In genomic region chr7:101165075-101165957, GRCh38 we compare ENCODE assay signal across 8 cellular contexts. TPM values are rescaled to one million over a fixed set of nuclear protein-coding genes. Genes with fewer than 3 reads are reported as not detected.
DNase-seq lines count a peak whose midpoint lies in the region; ATAC-seq and TF ChIP-seq lines count a peak whose summit lies in the region.

TSS of gene VGF (minus strand) at chr7:101165569. CDS start at chr7:101164843, 726 bp downstream.

- H3K4me3 Mint-ChIP-seq in CD8-positive, alpha-beta memory T cell = peak within 1 kb of the TSS; percentile 52 to 88 (median 74)

- POLR2A ChIA-PET in CD8-positive, alpha-beta memory T cell (lab: Charles Lee) = interaction anchor here (0.5 to 1.2 kb wide), 5 partner anchors 9 to 80 kb away, joined by 3 to 7 read pairs (median 4); partner anchors contain the start of gene FIS1
- POLR2A ChIA-PET in PC-3 (lab: Charles Lee; ENCODE audit: unreplicated experiment) = interaction anchor here (0.7 kb wide), 1 partner anchor 35 kb away, joined by 6 read pairs; no protein-coding TSS in a partner anchor

- no peaks in the 10 kb centered on the region for H3F3A ChIP-seq in PC-3 (ENCODE audit: low read length, unreplicated experiment)

- H3K36me3 Mint-ChIP-seq in CD8-positive, alpha-beta memory T cell = peaks cover 0 to under 1% (median 0%) of the 10 kb centered on the region in 3 donors

- peak within 1 kb of the TSS in 7 of 8 donors; percentile 2 to 88 (median 65) for H3K27ac Mint-ChIP-seq in CD8-positive, alpha-beta memory T cell

- DNase-seq in CD8-positive, alpha-beta memory T cell = peak; percentile 87 to 94 (median 90)
- DNase-seq in Jurkat, Clone E6-1 (ENCODE audit: low read depth, low spot score) = peak; percentile 87
- peak; percentile 89 for DNase-seq in PC-3
- peak; percentile 86 for DNase-seq in activated T-cell treated with anti-CD3 and anti-CD28 coated beads for 24 hours (ENCODE audit: low read depth)
- peak; percentile 66 for DNase-seq in epithelial cell of prostate (ENCODE audit: low read depth, low spot score)
- peak; percentile 94 for DNase-seq in myocyte (ENCODE audit: low read depth)
- peak; percentile 77 to 83 for DNase-seq in stimulated activated CD8-positive, alpha-beta memory T cell treated with anti-CD3 and anti-CD28 coated beads, Interleukin-7, amount 100 ng/mL, for 1 hour (ENCODE audit: low read depth in 2 of 2)

- no peak for TF ChIP-seq CTCF in PC-3 (conservative IDR thresholded peaks at IDR 0.05; ENCODE audit: low read depth, low read length)

- H3K36me3 ChIP-seq in CD8-positive, alpha-beta memory T cell (ENCODE audit: insufficient read depth, low read length) = no peaks in the 10 kb centered on the region
- H3K36me3 ChIP-seq in PC-3 (ENCODE audit: low read depth, low read length) = no peaks in the 10 kb centered on the region

- no TSS peak for BruUV-seq in PC-3 (replicated peaks; lab: Mats Ljungman, UMichigan)

- peaks cover 35 to 60% (median 41%) of the 10 kb centered on the region in 3 donors for H3K4me1 Mint-ChIP-seq in CD8-positive, alpha-beta memory T cell

- H2AFZ ChIP-seq in PC-3 (ENCODE audit: low read length) = no peak within 1 kb of the TSS

- H4K20me1 ChIP-seq in PC-3 (ENCODE audit: low read length) = no peaks in the 10 kb centered on the region

- H3K9me3 ChIP-seq in CD8-positive, alpha-beta memory T cell (ENCODE audit: low read length) = no peaks in the 10 kb centered on the region
- no peaks in the 10 kb centered on the region for H3K9me3 ChIP-seq in PC-3 (ENCODE audit: low read length)

- ATAC-seq in GM21528 (IDR thresholded peaks at IDR 0.05; ENCODE audit: low FRiP score, unreplicated experiment) (peak; percentile 60), PC-3 (peak; percentile 24)

- H3K9me3 Mint-ChIP-seq in CD8-positive, alpha-beta memory T cell = peaks cover 0 to 4% (median 0%) of the 10 kb centered on the region in 5 donors

- no peak within 1 kb of the TSS for H3K9ac ChIP-seq in PC-3 (ENCODE audit: low read length)

- peaks cover 63% of the 10 kb centered on the region in 2 donors for H3K27me3 Mint-ChIP-seq in CD8-positive, alpha-beta memory T cell

- peaks cover 68% of the 10 kb centered on the region for H3K27me3 ChIP-seq in CD8-positive, alpha-beta memory T cell (ENCODE audit: insufficient read depth, low read length, poor library complexity, severe bottlenecking)
- H3K27me3 ChIP-seq in PC-3 (ENCODE audit: low read length) = peaks cover 33% of the 10 kb centered on the region

- CTCF ChIA-PET in CD8-positive, alpha-beta memory T cell (lab: Charles Lee) = interaction anchor here (0.7 to 2.7 kb wide), 5 partner anchors 10 to 78 kb away, joined by 3 to 23 read pairs (median 3); partner anchors contain the start of gene ZNHIT1
- CTCF ChIA-PET in PC-3 (lab: Charles Lee) = interaction anchor here (0.7 kb wide), 1 partner anchor 126 kb away, joined by 5 read pairs; no protein-coding TSS in a partner anchor

- peak within 1 kb of the TSS; percentile 90 for H3K4me2 ChIP-seq in PC-3 (ENCODE audit: low read length)

- H3K4me1 ChIP-seq in CD8-positive, alpha-beta memory T cell (ENCODE audit: insufficient read depth, low read length) = peaks cover 41% of the 10 kb centered on the region
- peaks cover 56% of the 10 kb centered on the region for H3K4me1 ChIP-seq in PC-3 (ENCODE audit: insufficient read depth, low read length)

- no peaks in the 10 kb centered on the region for H3K79me2 ChIP-seq in PC-3 (ENCODE audit: low read length)

- H3K4me3 ChIP-seq in CD8-positive, alpha-beta memory T cell (ENCODE audit: low read length) = peak within 1 kb of the TSS; percentile 50
- H3K4me3 ChIP-seq in Jurkat, Clone E6-1 (ENCODE audit: low read length) = peak within 1 kb of the TSS; percentile 54
- H3K4me3 ChIP-seq in PC-3 (ENCODE audit: low read length) = peak within 1 kb of the TSS; percentile 67; the same call in 1 of the 2 replicates

- H3K9me2 ChIP-seq in PC-3 (replicated peaks; ENCODE audit: low read length) = no peaks in the 10 kb centered on the region

- intact Hi-C loops in PC-3 (cut with micrococcal nuclease) = no loop called here

- no peak within 1 kb of the TSS for H3K27ac ChIP-seq in CD8-positive, alpha-beta memory T cell (ENCODE audit: low read depth, low read length)
- no peak within 1 kb of the TSS for H3K27ac ChIP-seq in PC-3 (ENCODE audit: low read length)
- H3K27ac ChIP-seq in epithelial cell of prostate = no peak within 1 kb of the TSS

RNA-seq across cellular contexts. Expression of gene VGF, which starts in this region (rescaled TPM):
- total RNA-seq in CD8-positive, alpha-beta memory T cell = under 1 TPM; 0.13 to 0.16 TPM
- not detected for polyA plus RNA-seq in CD8-positive, alpha-beta memory T cell
- polyA plus RNA-seq in Jurkat, Clone E6-1 (2012; ENCODE audit: insufficient read depth, insufficient read length) = 1.9 TPM
- total RNA-seq in PC-3 (2014; rRNA removed) (1.6 and 2.5 TPM in 2 replicates), myocyte (not detected in 2 replicates)
- not detected for polyA plus RNA-seq in myocyte (2012)

Comparison
In these comparisons a context has a peak if more than half of its experiments do, and no peak if none do; other contexts are left out.
1. Peak in DNase-seq and H3K4me3 ChIP-seq in CD8-positive, alpha-beta memory T cell; RNA of the gene not detected or under 1 TPM.
2. Peak in DNase-seq in myocyte; RNA of the gene not detected or under 1 TPM.